In the genomic region with DNA sequence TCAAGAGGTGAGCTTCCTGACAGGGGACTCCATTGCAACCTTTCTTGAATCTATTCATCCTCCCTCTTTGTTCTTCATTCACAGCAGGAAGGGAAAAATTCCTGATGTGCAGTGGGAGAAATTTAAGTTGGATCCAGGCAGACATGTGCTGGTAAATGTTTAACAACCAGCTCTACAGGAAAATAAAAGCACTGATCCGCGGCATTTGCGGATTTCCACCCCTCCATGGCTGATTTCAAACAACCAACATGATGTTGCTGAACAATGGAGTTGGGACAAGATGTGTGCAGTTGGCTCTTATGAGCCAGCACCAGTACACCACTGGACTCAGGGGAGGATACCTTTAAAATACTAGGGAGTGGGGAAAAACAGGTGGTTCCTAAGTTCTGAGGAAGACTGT, we compare ENCODE assay signal across 12 cellular contexts. TPM values are rescaled to one million over a fixed set of nuclear protein-coding genes. Genes with fewer than 3 reads are reported as not detected.
"Had no signal": no experiment of that assay in that cellular context is flagged by ENCODE, and none has a peak within 500 bp of the region (broad histone marks: within the 10 kb centered on the region; RNA-seq: fewer than 3 reads in every experiment).

No MANE protein-coding gene starts in this region.

- DNase-seq: activated B cell treated with CpG ODN at 0.5 μM for 24 hours; activated CD4-positive, alpha-beta memory T cell treated with anti-CD3 and anti-CD28 coated beads, Interleukin-2, amount 10 ng/mL, durations not matched to agents 7 days and 5 days; activated CD4-positive, alpha-beta T cell treated with anti-CD3 and anti-CD28 coated beads for 4 hours; activated CD8-positive, alpha-beta memory T cell treated with anti-CD3 and anti-CD28 coated beads, Interleukin-2, amount 10 ng/mL, durations not matched to agents 7 days and 5 days; effector CD8-positive, alpha-beta T cell; left ventricle myocardium inferior; naive thymus-derived CD8-positive, alpha-beta T cell; stimulated activated CD4-positive, alpha-beta T cell treated with anti-CD3 and anti-CD28 coated beads, Interleukin-12 subunit alpha, Interleukin-12 subunit beta, amount 100 ng/mL, for 4 hours; stimulated activated CD4-positive, alpha-beta T cell treated with anti-CD3 and anti-CD28 coated beads, Interleukin-2, amount 100 ng/mL, for 24 hours; stimulated activated naive CD4-positive, alpha-beta T cell treated with Interleukin-2 at 50 U/mL for 16 hours; thyroid gland had no signal

- H3K79me2 ChIP-seq: hepatocyte had no signal

- H3K36me3 ChIP-seq: left ventricle myocardium inferior, thyroid gland had no signal

- H3K27me3 ChIP-seq: hepatocyte, thyroid gland had no signal

- H3K4me2 ChIP-seq: hepatocyte had no signal

- H3K4me3 ChIP-seq: hepatocyte, left ventricle myocardium inferior, thyroid gland had no signal

- H3K27ac ChIP-seq: hepatocyte, left ventricle myocardium inferior, thyroid gland had no signal

RNA-seq across cellular contexts. Expression of a gene that starts 47.0 kb away (rescaled TPM):
- polyA plus RNA-seq: naive thymus-derived CD8-positive, alpha-beta T cell had no signal
